Comparison of ENCODE assay signal across 30 cellular contexts in the genomic region with DNA sequence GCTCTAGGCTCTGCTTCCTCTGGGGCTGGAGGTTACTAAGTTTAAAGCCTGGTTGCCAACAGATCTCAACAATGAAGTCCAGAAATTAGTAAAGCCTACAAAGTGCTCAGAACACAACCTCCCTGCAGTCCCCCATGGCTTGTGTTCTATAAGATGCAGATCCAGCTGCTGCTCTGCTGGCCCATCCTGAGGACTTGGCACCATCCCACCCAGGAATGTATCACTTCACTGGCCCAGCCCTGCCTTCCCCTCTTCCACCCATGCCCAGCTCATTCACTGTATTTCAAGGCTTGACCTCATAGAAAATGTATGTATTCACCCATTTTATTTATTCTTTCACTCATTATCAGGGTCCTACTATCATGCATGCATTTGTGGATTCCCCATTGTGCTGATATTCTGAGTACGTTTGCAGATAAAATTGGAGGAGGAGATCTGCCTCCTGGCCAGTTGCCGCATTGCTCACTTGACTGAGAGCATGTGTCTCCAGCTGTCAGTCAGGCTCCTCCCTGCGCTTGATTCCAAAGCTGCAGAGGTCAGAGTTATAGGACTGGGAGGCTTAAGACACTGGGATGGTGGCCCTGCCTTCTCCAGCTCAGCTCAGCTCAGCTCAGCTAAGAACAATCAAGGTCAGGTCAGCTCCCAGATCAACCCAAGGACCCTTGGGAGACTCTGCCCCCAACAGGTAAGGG.
A peak's percentile ranks its signal among the peaks of the same experiment; 100 is the strongest.
DNase-seq lines count a peak whose midpoint lies in the region; ATAC-seq, FAIRE-seq and TF ChIP-seq lines count a peak whose summit lies in the region.
"Had no signal": no experiment of that assay in that cellular context is flagged by ENCODE, and none has a peak within 500 bp of the region (broad histone marks: within the 10 kb centered on the region; RNA-seq: fewer than 3 reads in every experiment).

No MANE protein-coding gene starts in this region.

- H3K27ac ChIP-seq in K562 (ENCODE audit: extremely low read depth, low read depth, low read length): no peak overlapping the region
- H3K27ac ChIP-seq: BLaER1, breast epithelium, tibial artery had no signal

- CTCF ChIA-PET in K562 (lab: Yijun Ruan, JAX; ENCODE audit: low intra/inter-chr PET ratio): no interaction called here

- H3K36me3 ChIP-seq in K562 (ENCODE audit: control insufficient read depth, insufficient read depth, low read length): no peaks in the 10 kb centered on the region
- H3K36me3 ChIP-seq: BLaER1, breast epithelium, tibial artery had no signal

- H3K9ac ChIP-seq in K562 (ENCODE audit: insufficient read depth in 1 of 2, low read depth in 2 of 2, low read length in 2 of 2): no peak overlapping the region
- H3K9ac ChIP-seq: BLaER1 had no signal

- no peak overlapping the region for H3K27ac Mint-ChIP-seq in stimulated activated effector memory CD8-positive, alpha-beta T cell treated with anti-CD3 and anti-CD28 coated beads, Interleukin-12 subunit alpha, Interleukin-12 subunit beta, amount 100 ng/mL, for 72 hours
- H3K27ac Mint-ChIP-seq: activated CD8-positive, alpha-beta T cell treated with anti-CD3 and anti-CD28 coated beads, Interleukin-2, amount 10 ng/mL, durations not matched to agents 7 days and 5 days; activated naive CD4-positive, alpha-beta T cell treated with anti-CD3 and anti-CD28 coated beads, Interleukin-2, amount 50 U/mL, for 24 hours; activated T-helper 2 cell treated with anti-CD3 and anti-CD28 coated beads, Interferon-gamma antibody, Interleukin-2, Interleukin-4, amounts not matched to agents 10 μg/mL and 5 μg/mL and 100 μg/mL, durations not matched to agents 14 hours and 24 hours and 36 hours; immature natural killer cell; naive thymus-derived CD8-positive, alpha-beta T cell; T-helper 1 cell treated with Interleukin-12 subunit alpha and Interleukin-12 subunit beta and Interleukin-4 antibody, amounts not matched to agents 30 μg/mL and 1 μg/mL, for 36 hours had no signal

- no peaks in the 10 kb centered on the region for H3K36me3 Mint-ChIP-seq in stimulated activated effector memory CD8-positive, alpha-beta T cell treated with anti-CD3 and anti-CD28 coated beads, Interleukin-12 subunit alpha, Interleukin-12 subunit beta, amount 100 ng/mL, for 72 hours
- H3K36me3 Mint-ChIP-seq: activated naive CD4-positive, alpha-beta T cell treated with anti-CD3 and anti-CD28 coated beads, Interleukin-2, amount 50 U/mL, for 24 hours; immature natural killer cell; naive thymus-derived CD8-positive, alpha-beta T cell had no signal

- no peaks in the 10 kb centered on the region for H4K20me1 ChIP-seq in K562 (replicated peaks; ENCODE audit: control insufficient read depth, insufficient read depth, low read length)
- H4K20me1 ChIP-seq: BLaER1 had no signal

- no peaks in the 10 kb centered on the region; a peak in 1 of 5 replicates for H3K27me3 ChIP-seq in K562 (ENCODE audit: control insufficient read depth in 2 of 2, insufficient read depth in 2 of 2, low read length in 2 of 2)
- H3K27me3 ChIP-seq: BLaER1, breast epithelium had no signal

- no peak overlapping the region for H3K4me3 ChIP-seq in K562
- H3K4me3 ChIP-seq: BLaER1, breast epithelium, tibial artery had no signal

- intact Hi-C loops in K562 (cut with micrococcal nuclease) (no loop called here), left cardiac atrium (cut with DNase I) (no loop called here)

- TF ChIP-seq CTCF in K562 (IDR thresholded peaks at IDR 0.05 in 2 of 3, conservative IDR thresholded peaks at IDR 0.05 in 1 of 3; ENCODE audit: insufficient read depth in 2 of 3, low read depth in 1 of 3, low read length in 3 of 3): peak in 1 of 3 experiments; percentile 1; a peak in 1 of 6 replicates

- no peak for TF ChIP-seq RAD21 in K562 (CRISPR knock-in tag; conservative IDR thresholded peaks at IDR 0.05 in 1 of 2, IDR thresholded peaks at IDR 0.05 in 1 of 2)

- 0% methylated on average over 3 of the region's 3 CpGs for WGBS in K562 (ENCODE audit: insufficient coverage, low coverage, missing lambda C conversion rate)

- no peak for TF ChIP-seq POLR2A in K562 (conservative IDR thresholded peaks at IDR 0.05)

- no peaks in the 10 kb centered on the region for H3K79me2 ChIP-seq in K562 (ENCODE audit: control insufficient read depth, insufficient read depth, low read length)

- no peak overlapping the region for H3K4me2 ChIP-seq in K562 (ENCODE audit: insufficient read depth, low read length)
- H3K4me2 ChIP-seq: BLaER1 had no signal

- DNase-seq in K562 (ENCODE audit: extremely low read depth in 1 of 4, low spot score in 3 of 4) (no peak), left cardiac atrium (peak; percentile 68), myocyte (ENCODE audit: low read depth) (peak; percentile 13), amniotic stem cell (lab: John Stamatoyannopoulos, UW) (no peak), HuH-7.5 (ENCODE audit: low spot score) (no peak)
- no peak for DNase-seq in stimulated activated effector memory CD8-positive, alpha-beta T cell treated with anti-CD3 and anti-CD28 coated beads, Interleukin-12 subunit alpha, Interleukin-12 subunit beta, amount 100 ng/mL, for 72 hours (ENCODE audit: low spot score in 2 of 2)
- DNase-seq: activated CD4-positive, alpha-beta T cell treated with anti-CD3 and anti-CD28 coated beads for 4 hours; activated CD8-positive, alpha-beta T cell treated with anti-CD3 and anti-CD28 coated beads, Interleukin-2, amount 10 ng/mL, durations not matched to agents 7 days and 5 days; EL; H7; immature natural killer cell; midbrain; naive thymus-derived CD8-positive, alpha-beta T cell; NCI-H1092; NCI-H1694 treated with DMSO at 0.1 percent for 48 hours; NCI-H2171; NK-92 treated with Interleukin-12 subunit alpha and Interleukin-12 subunit beta, amount 100 ng/mL, for 24 hours; occipital lobe; PC-3; stimulated activated CD4-positive, alpha-beta T cell treated with anti-CD3 and anti-CD28 coated beads, Interleukin-2, amount 100 ng/mL, for 48 hours had no signal

- no peaks in the 10 kb centered on the region for H3K4me1 Mint-ChIP-seq in stimulated activated effector memory CD8-positive, alpha-beta T cell treated with anti-CD3 and anti-CD28 coated beads, Interleukin-12 subunit alpha, Interleukin-12 subunit beta, amount 100 ng/mL, for 72 hours
- H3K4me1 Mint-ChIP-seq: activated naive CD4-positive, alpha-beta T cell treated with anti-CD3 and anti-CD28 coated beads, Interleukin-2, amount 50 U/mL, for 24 hours; immature natural killer cell; naive thymus-derived CD8-positive, alpha-beta T cell had no signal

- H3K4me3 Mint-ChIP-seq in stimulated activated effector memory CD8-positive, alpha-beta T cell treated with anti-CD3 and anti-CD28 coated beads, Interleukin-12 subunit alpha, Interleukin-12 subunit beta, amount 100 ng/mL, for 72 hours: no peak overlapping the region
- H3K4me3 Mint-ChIP-seq: activated CD8-positive, alpha-beta T cell treated with anti-CD3 and anti-CD28 coated beads, Interleukin-2, amount 10 ng/mL, durations not matched to agents 7 days and 5 days; activated naive CD4-positive, alpha-beta T cell treated with anti-CD3 and anti-CD28 coated beads, Interleukin-2, amount 50 U/mL, for 24 hours; immature natural killer cell; naive thymus-derived CD8-positive, alpha-beta T cell; T-helper 1 cell treated with Interleukin-12 subunit alpha and Interleukin-12 subunit beta and Interleukin-4 antibody, amounts not matched to agents 30 μg/mL and 1 μg/mL, for 36 hours had no signal

- ATAC-seq in K562 (no peak), left cardiac atrium (peak; percentile 58 to 90), GM19035 (IDR thresholded peaks at IDR 0.05; ENCODE audit: unreplicated experiment) (no peak)
- ATAC-seq in stimulated activated effector memory CD8-positive, alpha-beta T cell treated with anti-CD3 and anti-CD28 coated beads, Interleukin-12 subunit alpha, Interleukin-12 subunit beta, amount 100 ng/mL, for 72 hours: peak; percentile 8
- ATAC-seq: activated CD8-positive, alpha-beta T cell treated with anti-CD3 and anti-CD28 coated beads, Interleukin-2, amount 10 ng/mL, durations not matched to agents 7 days and 5 days; naive thymus-derived CD8-positive, alpha-beta T cell; PC-3; SK-N-SH treated with all-trans-retinoic acid at 6 μM for 48 hours had no signal

- TF ChIP-seq EP300 in K562 (IDR thresholded peaks at IDR 0.05; ENCODE audit: low read length): no peak

- H3K9me3 Mint-ChIP-seq in stimulated activated effector memory CD8-positive, alpha-beta T cell treated with anti-CD3 and anti-CD28 coated beads, Interleukin-12 subunit alpha, Interleukin-12 subunit beta, amount 100 ng/mL, for 72 hours: no peaks in the 10 kb centered on the region
- H3K9me3 Mint-ChIP-seq: activated naive CD4-positive, alpha-beta T cell treated with anti-CD3 and anti-CD28 coated beads, Interleukin-2, amount 50 U/mL, for 24 hours; activated T-helper 2 cell treated with anti-CD3 and anti-CD28 coated beads, Interferon-gamma antibody, Interleukin-2, Interleukin-4, amounts not matched to agents 10 μg/mL and 5 μg/mL and 100 μg/mL, durations not matched to agents 14 hours and 24 hours and 36 hours; T-helper 1 cell treated with Interleukin-12 subunit alpha and Interleukin-12 subunit beta and Interleukin-4 antibody, amounts not matched to agents 30 μg/mL and 1 μg/mL, for 36 hours had no signal

- no peaks in the 10 kb centered on the region for H3K4me1 ChIP-seq in K562 (replicated peaks in 1 of 2; ENCODE audit: control insufficient read depth in 2 of 2, insufficient read depth in 2 of 2, low read length in 2 of 2)
- H3K4me1 ChIP-seq: BLaER1, breast epithelium had no signal

- in situ Hi-C loops in K562 (cut with MboI): no loop called here

- no peak overlapping the region for H2AFZ ChIP-seq in K562 (ENCODE audit: low read depth, low read length)

- H3K9me3 ChIP-seq in K562 (replicated peaks; ENCODE audit: control insufficient read depth, insufficient read depth, low read depth, low read length): no peaks in the 10 kb centered on the region
- H3K9me3 ChIP-seq: BLaER1, breast epithelium, tibial artery had no signal

- H3K9me1 ChIP-seq in K562 (ENCODE audit: control insufficient read depth, insufficient read depth, low read length): no peaks in the 10 kb centered on the region

- BruUV-seq in K562 (replicated peaks; lab: Mats Ljungman, UMichigan): no TSS peak

- no peak for FAIRE-seq in K562 (lab: Jason Lieb, UNC)
- FAIRE-seq: endothelial cell of umbilical vein, GM18507 had no signal

- POLR2A ChIA-PET in K562 (lab: Yijun Ruan, JAX): no interaction called here

TF ChIP-seq in K562, 482 proteins besides CTCF, POLR2A, EP300 and RAD21 (continues in another document):
- TF ChIP-seq RBM17 (IDR thresholded peaks at IDR 0.05; ENCODE audit: borderline replicate concordance, low read depth, low read length) (no peak), TGIF2 (CRISPR knock-in tag; IDR thresholded peaks at IDR 0.05) (no peak)
- TF ChIP-seq, protein P1, sequence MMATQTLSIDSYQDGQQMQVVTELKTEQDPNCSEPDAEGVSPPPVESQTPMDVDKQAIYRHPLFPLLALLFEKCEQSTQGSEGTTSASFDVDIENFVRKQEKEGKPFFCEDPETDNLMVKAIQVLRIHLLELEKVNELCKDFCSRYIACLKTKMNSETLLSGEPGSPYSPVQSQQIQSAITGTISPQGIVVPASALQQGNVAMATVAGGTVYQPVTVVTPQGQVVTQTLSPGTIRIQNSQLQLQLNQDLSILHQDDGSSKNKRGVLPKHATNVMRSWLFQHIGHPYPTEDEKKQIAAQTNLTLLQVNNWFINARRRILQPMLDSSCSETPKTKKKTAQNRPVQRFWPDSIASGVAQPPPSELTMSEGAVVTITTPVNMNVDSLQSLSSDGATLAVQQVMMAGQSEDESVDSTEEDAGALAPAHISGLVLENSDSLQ (IDR thresholded peaks at IDR 0.05): peak; percentile 32; the same call in 1 of the 2 replicates

Comparison
In these comparisons a context has a peak if more than half of its experiments do, and no peak if none do; other contexts are left out.
1. ATAC-seq: peak in left cardiac atrium (2 of 2) and stimulated activated effector memory CD8-positive, alpha-beta T cell treated with anti-CD3 and anti-CD28 coated beads, Interleukin-12 subunit alpha, Interleukin-12 subunit beta, amount 100 ng/mL, for 72 hours (single experiment); none in K562 (single experiment) and GM19035 (single experiment).
2. DNase-seq: peak in left cardiac atrium (single experiment) and myocyte (single experiment); none in K562 (0 of 4), stimulated activated effector memory CD8-positive, alpha-beta T cell treated with anti-CD3 and anti-CD28 coated beads, Interleukin-12 subunit alpha, Interleukin-12 subunit beta, amount 100 ng/mL, for 72 hours (0 of 2), amniotic stem cell (single experiment) and HuH-7.5 (single experiment).